18 cellular contexts compared by ENCODE assay signal in the genomic region with DNA sequence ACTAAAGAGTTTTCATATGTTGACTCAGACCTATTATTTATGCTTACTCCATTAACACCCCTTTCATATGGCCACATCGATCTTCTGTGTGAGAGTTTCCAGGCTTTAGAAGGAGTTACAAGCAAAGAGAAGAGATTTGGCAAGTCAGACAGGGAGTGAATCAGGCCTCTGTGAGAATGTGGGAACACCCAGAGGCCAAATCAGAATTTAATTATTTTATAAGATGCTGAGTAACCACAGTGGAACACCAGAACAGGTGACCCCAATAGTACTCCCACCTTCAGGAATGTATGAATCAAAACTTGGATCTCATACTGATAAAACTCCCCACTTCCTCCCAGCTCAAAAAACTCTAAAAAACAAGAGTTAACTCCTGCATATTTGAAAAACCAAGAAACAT. TPM values are rescaled to one million over a fixed set of nuclear protein-coding genes. Genes with fewer than 3 reads are reported as not detected.
DNase-seq lines count a peak whose midpoint lies in the region; ATAC-seq and TF ChIP-seq lines count a peak whose summit lies in the region.
"Had no signal": no experiment of that assay in that cellular context is flagged by ENCODE, and none has a peak within 500 bp of the region (broad histone marks: within the 10 kb centered on the region; RNA-seq: fewer than 3 reads in every experiment).

No MANE protein-coding gene starts in this region.

- no peak overlapping the region for H4K8ac ChIP-seq in mesenchymal stem cell (ENCODE audit: low read length)

- H3K27me3 Mint-ChIP-seq in natural killer cell (ENCODE audit: low read depth in 2 of 2) = no peaks in the 10 kb centered on the region
- H3K27me3 Mint-ChIP-seq: activated CD8-positive, alpha-beta memory T cell treated with anti-CD3 and anti-CD28 coated beads, Interleukin-2, amount 10 ng/mL, durations not matched to agents 7 days and 5 days; stimulated activated naive CD8-positive, alpha-beta T cell treated with anti-CD3 and anti-CD28 coated beads, Interleukin-15, Interleukin-2, amounts not matched to agents 100 ng/mL and 50 ng/mL, for 24 hours had no signal

- no peak overlapping the region for H2AK5ac ChIP-seq in mesenchymal stem cell (ENCODE audit: low read length, severe bottlenecking)

- H3K27me3 ChIP-seq in mesenchymal stem cell (ENCODE audit: control insufficient read depth in 1 of 2, insufficient read depth in 1 of 2, low read length in 2 of 2) (no peaks in the 10 kb centered on the region), brain microvascular endothelial cell (replicated peaks) (no peaks in the 10 kb centered on the region)
- H3K27me3 ChIP-seq: gastrocnemius medialis had no signal

- H3K4me1 Mint-ChIP-seq in natural killer cell = peaks cover 5 to 18% of the 10 kb centered on the region in 2 donors
- H3K4me1 Mint-ChIP-seq: activated CD8-positive, alpha-beta memory T cell treated with anti-CD3 and anti-CD28 coated beads, Interleukin-2, amount 10 ng/mL, durations not matched to agents 7 days and 5 days had no signal

- peaks cover 2 to 3% of the 10 kb centered on the region in 2 donors for H3K9me3 Mint-ChIP-seq in natural killer cell

- no peak overlapping the region for H3K4me2 ChIP-seq in mesenchymal stem cell (ENCODE audit: low read length, poor library complexity, severe bottlenecking)

- H2BK15ac ChIP-seq in mesenchymal stem cell (ENCODE audit: low read depth, poor library complexity, severe bottlenecking) = no peak overlapping the region

- no peaks in the 10 kb centered on the region for H3K4me1 ChIP-seq in mesenchymal stem cell (ENCODE audit: control insufficient read depth, insufficient read depth, low read depth, low read length)
- H3K4me1 ChIP-seq: gastrocnemius medialis had no signal

- ATAC-seq in GM18519 (IDR thresholded peaks at IDR 0.05; ENCODE audit: low FRiP score, unreplicated experiment) (no peak), natural killer cell (no peak)
- ATAC-seq: activated CD8-positive, alpha-beta memory T cell treated with anti-CD3 and anti-CD28 coated beads, Interleukin-2, amount 10 ng/mL, durations not matched to agents 7 days and 5 days; gastrocnemius medialis; mucosa of descending colon had no signal

- H2BK120ac ChIP-seq in mesenchymal stem cell (ENCODE audit: low read depth, low read length) = no peak overlapping the region

- no peaks in the 10 kb centered on the region for H3K79me1 ChIP-seq in mesenchymal stem cell (replicated peaks; ENCODE audit: low read length, poor library complexity, severe bottlenecking)

- H3K27ac ChIP-seq in mesenchymal stem cell (ENCODE audit: low read length, poor library complexity, severe bottlenecking) (no peak overlapping the region), brain microvascular endothelial cell (no peak overlapping the region)
- H3K27ac ChIP-seq: coronary artery, gastrocnemius medialis had no signal

- peak overlapping the region; percentile 19 for H2BK5ac ChIP-seq in mesenchymal stem cell (ENCODE audit: low read depth, low read length, poor library complexity, severe bottlenecking)

- H3K4me3 ChIP-seq in astrocyte of the cerebellum (ENCODE audit: low read depth, low read length) = no peak overlapping the region
- peak overlapping the region in 1 of 2 experiments; percentile 27 for H3K4me3 ChIP-seq in mesenchymal stem cell (ENCODE audit: insufficient read depth in 1 of 2, low read depth in 1 of 2, low read length in 2 of 2)
- no peak overlapping the region for H3K4me3 ChIP-seq in brain microvascular endothelial cell (ENCODE audit: low read depth, low read length)
- H3K4me3 ChIP-seq: coronary artery, gastrocnemius medialis, mucosa of descending colon had no signal

- no peak overlapping the region for H2BK12ac ChIP-seq in mesenchymal stem cell (ENCODE audit: low read length in 2 of 2)

- no CpG with 5 or more reads among the region's 1 CpG for WGBS in mesenchymal stem cell

- H3K9me3 ChIP-seq in mesenchymal stem cell (ENCODE audit: control insufficient read depth, low read length) = no peaks in the 10 kb centered on the region
- H3K9me3 ChIP-seq: gastrocnemius medialis had no signal

- no peak overlapping the region for H3K18ac ChIP-seq in mesenchymal stem cell (ENCODE audit: low read depth in 1 of 2, low read length in 2 of 2)

- H4K91ac ChIP-seq in mesenchymal stem cell (ENCODE audit: low read length) = no peak overlapping the region

- H3K36me3 ChIP-seq in mesenchymal stem cell (ENCODE audit: control insufficient read depth in 1 of 2, insufficient read depth in 2 of 2, low read depth in 1 of 2, low read length in 2 of 2) (peaks cover 0 to 8% of the 10 kb centered on the region in 2 experiments), brain microvascular endothelial cell (replicated peaks) (no peaks in the 10 kb centered on the region)
- H3K36me3 ChIP-seq: gastrocnemius medialis had no signal

- no peak overlapping the region for H3K23ac ChIP-seq in mesenchymal stem cell (ENCODE audit: low read length in 2 of 2)

- H3K9ac ChIP-seq in mesenchymal stem cell (ENCODE audit: low read length) = peak overlapping the region; percentile 59

- no peak overlapping the region for H3K4ac ChIP-seq in mesenchymal stem cell (ENCODE audit: low read depth in 1 of 2, low read length in 2 of 2)

- H2AFZ ChIP-seq in mesenchymal stem cell (ENCODE audit: low read depth, low read length) = no peak overlapping the region

- intact Hi-C loops in natural killer cell (cut with micrococcal nuclease) = no loop called here

- no peak overlapping the region for H3K27ac Mint-ChIP-seq in natural killer cell
- H3K27ac Mint-ChIP-seq: activated CD8-positive, alpha-beta memory T cell treated with anti-CD3 and anti-CD28 coated beads, Interleukin-2, amount 10 ng/mL, durations not matched to agents 7 days and 5 days; immature natural killer cell; stimulated activated naive CD8-positive, alpha-beta T cell treated with anti-CD3 and anti-CD28 coated beads, Interleukin-15, Interleukin-2, amounts not matched to agents 100 ng/mL and 50 ng/mL, for 24 hours had no signal

- peaks cover 7% of the 10 kb centered on the region for H3K36me3 Mint-ChIP-seq in natural killer cell

- peak; percentile 37 for DNase-seq in Daoy (ENCODE audit: low read depth)
- DNase-seq in NCI-H146 (lab: John Stamatoyannopoulos, UW) = peak; percentile 93
- DNase-seq in astrocyte of the cerebellum (ENCODE audit: low read depth) = peak; percentile 55
- peak; percentile 27 for DNase-seq in mesenchymal stem cell
- no peak for DNase-seq in natural killer cell
- DNase-seq in stimulated activated CD8-positive, alpha-beta memory T cell treated with anti-CD3 and anti-CD28 coated beads, Interleukin-4, amount 100 ng/mL, for 48 hours = no peak
- DNase-seq in brain microvascular endothelial cell = no peak
- DNase-seq: activated CD8-positive, alpha-beta memory T cell treated with anti-CD3 and anti-CD28 coated beads, Interleukin-2, amount 10 ng/mL, durations not matched to agents 7 days and 5 days; activated naive CD4-positive, alpha-beta T cell treated with anti-CD3 and anti-CD28 coated beads, Interleukin-2, amount 50 U/mL, for 16 hours; DMS79 treated with DMSO at 0.1 percent for 48 hours; gastrocnemius medialis; immature natural killer cell; mucosa of descending colon; NCI-H510A treated with DMSO at 0.1 percent for 48 hours; SHP77 treated with DMSO at 0.1 percent for 48 hours had no signal

- H3K14ac ChIP-seq in mesenchymal stem cell (ENCODE audit: low read length in 2 of 2) = no peak overlapping the region

- no peak overlapping the region for H3K4me3 Mint-ChIP-seq in natural killer cell
- H3K4me3 Mint-ChIP-seq: activated CD8-positive, alpha-beta memory T cell treated with anti-CD3 and anti-CD28 coated beads, Interleukin-2, amount 10 ng/mL, durations not matched to agents 7 days and 5 days; immature natural killer cell; stimulated activated naive CD8-positive, alpha-beta T cell treated with anti-CD3 and anti-CD28 coated beads, Interleukin-15, Interleukin-2, amounts not matched to agents 100 ng/mL and 50 ng/mL, for 24 hours had no signal

- no peak for TF ChIP-seq CTCF in astrocyte of the cerebellum (IDR thresholded peaks at IDR 0.05; ENCODE audit: low read depth, low read length, missing control alignments)
- TF ChIP-seq CTCF in natural killer cell (IDR thresholded peaks at IDR 0.05) = no peak
- no peak for TF ChIP-seq CTCF in brain microvascular endothelial cell (IDR thresholded peaks at IDR 0.05; ENCODE audit: low read depth, low read length, missing control alignments)

- in situ Hi-C loops in astrocyte of the cerebellum (cut with HindIII; ENCODE audit: low sequenced_read_pairs) = no loop called here
- in situ Hi-C loops in brain microvascular endothelial cell (cut with HindIII; ENCODE audit: low pct_ligation_motif_present, low sequenced_read_pairs) = no loop called here

RNA-seq across cellular contexts. Expression of a gene that starts 42.0 kb away (rescaled TPM):
- 71.7 and 108 TPM in 2 replicates for total RNA-seq in Daoy (2014; rRNA removed; shearing (Covaris generic))
- polyA plus RNA-seq in mesenchymal stem cell (2013, experiment 1 of 2) = 29.6 TPM
- polyA plus RNA-seq in mesenchymal stem cell (2013, experiment 2 of 2) = 31.0 TPM
- total RNA-seq in natural killer cell = 10 to 100 TPM; 22.2 to 49.3 (median 33.5) TPM

Comparison
In these comparisons a context has a peak if more than half of its experiments do, and no peak if none do; other contexts are left out.
1. DNase-seq: peak in Daoy (single experiment), NCI-H146 (single experiment), astrocyte of the cerebellum (single experiment) and mesenchymal stem cell (single experiment); none in natural killer cell (single experiment), stimulated activated CD8-positive, alpha-beta memory T cell treated with anti-CD3 and anti-CD28 coated beads, Interleukin-4, amount 100 ng/mL, for 48 hours (single experiment) and brain microvascular endothelial cell (single experiment).